In genomic region chr19:34523408-34523807, GRCh38 we compare ENCODE assay signal across 36 cellular contexts. TPM values are rescaled to one million over a fixed set of nuclear protein-coding genes. Genes with fewer than 3 reads are reported as not detected.
DNase-seq lines count a peak whose midpoint lies in the region; ATAC-seq, FAIRE-seq and TF ChIP-seq lines count a peak whose summit lies in the region.
"Had no signal": no experiment of that assay in that cellular context is flagged by ENCODE, and none has a peak within 500 bp of the region (broad histone marks: within the 10 kb centered on the region; RNA-seq: fewer than 3 reads in every experiment).

No MANE protein-coding gene starts in this region.

- H3K4ac ChIP-seq in trophoblast cell (ENCODE audit: low read depth, low read length), result no peak overlapping the region

- H3K4me1 ChIP-seq in A549 (no peaks in the 10 kb centered on the region), HEK293 (ENCODE audit: control insufficient read depth, insufficient read depth, low read length) (no peaks in the 10 kb centered on the region), trophoblast cell (ENCODE audit: control insufficient read depth in 1 of 2, insufficient read depth in 2 of 2, low read length in 2 of 2) (no peaks in the 10 kb centered on the region)
- H3K4me1 ChIP-seq: BE2C; BLaER1; BLaER1 treated with 17β-estradiol and CSF1 and Interleukin-3, amounts not matched to agents 10 nM and 100 nM; Caco-2 had no signal

- H3K9me3 Mint-ChIP-seq in activated naive CD4-positive, alpha-beta T cell treated with anti-CD3 and anti-CD28 coated beads, Interleukin-2, amount 50 U/mL, for 72 hours, result no peaks in the 10 kb centered on the region
- H3K9me3 Mint-ChIP-seq: CD4-positive, alpha-beta T cell had no signal

- H3K27ac ChIP-seq in A549, result no peak overlapping the region
- no peak overlapping the region for H3K27ac ChIP-seq in HEK293 (ENCODE audit: extremely low read depth, low read depth, low read length)
- H3K27ac ChIP-seq in trophoblast cell (ENCODE audit: low read depth, low read length), result no peak overlapping the region
- H3K27ac ChIP-seq: 22Rv1; BLaER1; BLaER1 treated with 17β-estradiol and CSF1 and Interleukin-3, amounts not matched to agents 10 nM and 100 nM; C4-2B had no signal

- H3K14ac ChIP-seq in trophoblast cell (ENCODE audit: low read length), result no peak overlapping the region

- peak; percentile 22 to 47 for ATAC-seq in activated naive CD4-positive, alpha-beta T cell treated with anti-CD3 and anti-CD28 coated beads, Interleukin-2, amount 50 U/mL, for 72 hours
- ATAC-seq in A549 (0 out of 6 replicates have a peak, but pooled peaks of 1 of the 2 experiments have one; percentile 13), GM18861 (IDR thresholded peaks at IDR 0.05; ENCODE audit: unreplicated experiment) (no peak), GM18873 (IDR thresholded peaks at IDR 0.05; ENCODE audit: low FRiP score, unreplicated experiment) (no peak), HG03469 (IDR thresholded peaks at IDR 0.05; ENCODE audit: unreplicated experiment) (no peak)
- ATAC-seq: CD8-positive, alpha-beta T cell had no signal

- no peak overlapping the region for H2AFZ ChIP-seq in trophoblast cell (ENCODE audit: insufficient read depth, low read length, poor library complexity)

- FAIRE-seq in A549 (lab: Jason Lieb, UNC), result peak; percentile 84
- FAIRE-seq: A204.1, D721Med had no signal

- POLR2A ChIA-PET in A549 (lab: Yijun Ruan, JAX) (no interaction called here), HEK293 (lab: Yijun Ruan, JAX) (no interaction called here)

- TF ChIP-seq POLR2A in A549 (IDR thresholded peaks at IDR 0.05; ENCODE audit: low read length), result no peak

- H2AK5ac ChIP-seq in trophoblast cell (ENCODE audit: low read length), result no peak overlapping the region

- TF ChIP-seq EP300 in A549 (IDR thresholded peaks at IDR 0.05), result no peak

- H4K12ac ChIP-seq in trophoblast cell (ENCODE audit: low read depth, low read length), result no peak overlapping the region

- H3K36me3 Mint-ChIP-seq in activated naive CD4-positive, alpha-beta T cell treated with anti-CD3 and anti-CD28 coated beads, Interleukin-2, amount 50 U/mL, for 72 hours, result peaks cover 0 to 4% of the 10 kb centered on the region in 2 donors
- H3K36me3 Mint-ChIP-seq: CD14-positive monocyte; CD4-positive, alpha-beta memory T cell; CD4-positive, CD25-positive, alpha-beta regulatory T cell; CD8-positive, alpha-beta memory T cell; CD8-positive, alpha-beta T cell had no signal

- no peak for TF ChIP-seq RAD21 in A549 (conservative IDR thresholded peaks at IDR 0.05 in 1 of 2, IDR thresholded peaks at IDR 0.05 in 1 of 2)

- H4K91ac ChIP-seq in trophoblast cell (ENCODE audit: low read depth, low read length), result no peak overlapping the region

- CTCF ChIA-PET in A549 (lab: Yijun Ruan, JAX) (interaction anchor here (1.0 to 2.1 kb wide), 3 partner anchors 8 to 189 kb away, joined by 3 to 6 read pairs (median 5); no protein-coding TSS in a partner anchor), HEK293 (lab: Yijun Ruan, JAX) (interaction anchor here (1.0 kb wide), 1 partner anchor 21 kb away, joined by 3 read pairs; no protein-coding TSS in a partner anchor)

- no peak overlapping the region for H3K18ac ChIP-seq in trophoblast cell (ENCODE audit: low read length)

- H3K9ac ChIP-seq in trophoblast cell (ENCODE audit: low read length), result no peak overlapping the region
- H3K9ac ChIP-seq: BLaER1; BLaER1 treated with 17β-estradiol and CSF1 and Interleukin-3, amounts not matched to agents 10 nM and 100 nM had no signal

- TF ChIP-seq CTCF in A549 (IDR thresholded peaks at IDR 0.05), result no peak
- TF ChIP-seq CTCF in HEK293 (tag by site-specific recombination; IDR thresholded peaks at IDR 0.05), result no peak

- H3K79me1 ChIP-seq in trophoblast cell (ENCODE audit: low read length), result no peaks in the 10 kb centered on the region

- H3K4me2 ChIP-seq in A549 (no peak overlapping the region), trophoblast cell (ENCODE audit: low read length) (no peak overlapping the region)
- H3K4me2 ChIP-seq: BLaER1; BLaER1 treated with 17β-estradiol and CSF1 and Interleukin-3, amounts not matched to agents 10 nM and 100 nM had no signal

- H3K27me3 ChIP-seq in trophoblast cell (ENCODE audit: insufficient read depth, low read length), result no peaks in the 10 kb centered on the region
- H3K27me3 ChIP-seq: BLaER1; BLaER1 treated with 17β-estradiol and CSF1 and Interleukin-3, amounts not matched to agents 10 nM and 100 nM had no signal

- 8% methylated on average over 1 of the region's 1 CpG for WGBS in A549 (ENCODE audit: missing lambda C conversion rate)
- WGBS in trophoblast cell (ENCODE audit: extremely low coverage, insufficient coverage, insufficient read length), result no CpG with 5 or more reads among the region's 1 CpG

- H2BK120ac ChIP-seq in trophoblast cell (ENCODE audit: insufficient read depth, low read length, poor library complexity), result no peak overlapping the region

- no peak for DNase-seq in activated naive CD4-positive, alpha-beta T cell treated with anti-CD3 and anti-CD28 coated beads, Interleukin-2, amount 50 U/mL, for 72 hours (ENCODE audit: low spot score in 2 of 2)
- no peak for DNase-seq in activated naive CD4-positive, alpha-beta T cell treated with anti-CD3 and anti-CD28 coated beads, Interleukin-2, amount 50 U/mL, for 16 hours
- no peak for DNase-seq in A549 (ENCODE audit: low read depth in 1 of 2, low spot score in 1 of 2)
- DNase-seq in trophoblast cell, result peak; percentile 3 to 61
- DNase-seq: 8988T; ACHN; AML-193; BE2C; C1 segment of cervical spinal cord; Caco-2; Calu3; CD4-positive, alpha-beta memory T cell; CD4-positive, alpha-beta T cell; CD4-positive, CD25-positive, alpha-beta regulatory T cell; CD8-positive, alpha-beta memory T cell; CD8-positive, alpha-beta T cell; COR-L47; DMS 273 treated with DMSO at 0.1 percent for 48 hours; DMS153; DMS53; DMS79; DMS79 treated with DMSO at 0.1 percent for 48 hours; DND-41; EL had no signal

- H3K4me3 ChIP-seq in A549 (no peak overlapping the region), HEK293 (ENCODE audit: low read depth, low read length) (no peak overlapping the region), trophoblast cell (ENCODE audit: low read depth, low read length) (no peak overlapping the region)
- H3K4me3 ChIP-seq: BLaER1; BLaER1 treated with 17β-estradiol and CSF1 and Interleukin-3, amounts not matched to agents 10 nM and 100 nM had no signal

- H3K9me3 ChIP-seq in A549, result peaks cover 10% of the 10 kb centered on the region; the same call in 1 of the 3 replicates
- H3K9me3 ChIP-seq in HEK293 (ENCODE audit: control insufficient read depth, insufficient read depth, low read depth, low read length), result peaks cover 8% of the 10 kb centered on the region
- peaks cover 2% of the 10 kb centered on the region for H3K9me3 ChIP-seq in trophoblast cell (ENCODE audit: insufficient read depth, low read depth, low read length)
- H3K9me3 ChIP-seq: BE2C; BLaER1; BLaER1 treated with 17β-estradiol and CSF1 and Interleukin-3, amounts not matched to agents 10 nM and 100 nM had no signal

- H3K79me2 ChIP-seq in trophoblast cell (ENCODE audit: control insufficient read depth, insufficient read depth, low read length, poor library complexity), result no peaks in the 10 kb centered on the region

- no peak overlapping the region for H3K23ac ChIP-seq in trophoblast cell (ENCODE audit: low read length)

- no peak overlapping the region for H4K8ac ChIP-seq in trophoblast cell (ENCODE audit: low read depth, low read length)

- H3K36me3 ChIP-seq in HEK293 (ENCODE audit: control insufficient read depth in 2 of 2, insufficient read depth in 1 of 2, low read length in 2 of 2), result no peaks in the 10 kb centered on the region; a peak in 1 of 3 replicates
- H3K36me3 ChIP-seq in trophoblast cell (ENCODE audit: control insufficient read depth in 1 of 2, insufficient read depth in 2 of 2, low read length in 2 of 2), result no peaks in the 10 kb centered on the region
- H3K36me3 ChIP-seq: BE2C; BLaER1; BLaER1 treated with 17β-estradiol and CSF1 and Interleukin-3, amounts not matched to agents 10 nM and 100 nM had no signal

- H3K27ac Mint-ChIP-seq in activated naive CD4-positive, alpha-beta T cell treated with anti-CD3 and anti-CD28 coated beads, Interleukin-2, amount 50 U/mL, for 72 hours, result no peak overlapping the region
- H3K27ac Mint-ChIP-seq: B cell; CD14-positive monocyte; CD4-positive, alpha-beta memory T cell; CD4-positive, alpha-beta T cell; CD4-positive, CD25-positive, alpha-beta regulatory T cell; CD8-positive, alpha-beta T cell had no signal

- H2BK12ac ChIP-seq in trophoblast cell (ENCODE audit: low read length), result no peak overlapping the region

- H2BK5ac ChIP-seq in trophoblast cell (ENCODE audit: low read depth, low read length, poor library complexity), result no peak overlapping the region

TF ChIP-seq in A549, 52 proteins besides CTCF, POLR2A, EP300 and RAD21 (continues in another document):
- no peak for TF ChIP-seq NPAS2 (CRISPR knock-in tag; IDR thresholded peaks at IDR 0.05; ENCODE audit: borderline replicate concordance)
- TF ChIP-seq, protein P1, sequence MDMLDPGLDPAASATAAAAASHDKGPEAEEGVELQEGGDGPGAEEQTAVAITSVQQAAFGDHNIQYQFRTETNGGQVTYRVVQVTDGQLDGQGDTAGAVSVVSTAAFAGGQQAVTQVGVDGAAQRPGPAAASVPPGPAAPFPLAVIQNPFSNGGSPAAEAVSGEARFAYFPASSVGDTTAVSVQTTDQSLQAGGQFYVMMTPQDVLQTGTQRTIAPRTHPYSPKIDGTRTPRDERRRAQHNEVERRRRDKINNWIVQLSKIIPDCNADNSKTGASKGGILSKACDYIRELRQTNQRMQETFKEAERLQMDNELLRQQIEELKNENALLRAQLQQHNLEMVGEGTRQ (IDR thresholded peaks at IDR 0.05), result no peak
- TF ChIP-seq FOSL2 (IDR thresholded peaks at IDR 0.05), result no peak
- TF ChIP-seq FOSL2 (CRISPR knock-in tag; IDR thresholded peaks at IDR 0.05), result no peak

RNA-seq across cellular contexts. Expression of gene WTIP, which starts 41.9 kb away (rescaled TPM):
- 1 to 10 TPM in 1 of 2 donors, under 1 TPM in 1; 0.33 to 1.6 TPM for total RNA-seq in activated naive CD4-positive, alpha-beta T cell treated with anti-CD3 and anti-CD28 coated beads, Interleukin-2, amount 50 U/mL, for 72 hours
- polyA plus RNA-seq in A549 (2011; rRNA removed), result 18.8 and 22.0 TPM in 2 replicates
- polyA plus RNA-seq in A549 (2012; cell fraction: cytosol; rRNA removed), result 24.6 and 37.8 TPM in 2 replicates
- polyA plus RNA-seq in A549 (2012; cell fraction: nucleus; rRNA removed), result 31.1 and 32.6 TPM in 2 replicates
- polyA plus RNA-seq in A549 (2017; fragmentation: RNase III; extraction: RNeasy Plus Mini Kit Qiagen cat#74134 plus additional on column Dnase treatment), result 18.8 to 21.2 TPM (median 21.2 TPM) in 3 replicates
- 54.4 and 58.2 TPM in 2 replicates for polyA minus RNA-seq in A549 (2011; rRNA and poly(A)+ RNA removed)
- polyA plus RNA-seq in trophoblast cell (2013), result 10.6 and 11.4 TPM in 2 replicates
- polyA plus RNA-seq: CD14-positive monocyte; CD4-positive, alpha-beta memory T cell; CD4-positive, CD25-positive, alpha-beta regulatory T cell; CD8-positive, alpha-beta memory T cell had no signal

Comparison
In these comparisons a context has a peak if more than half of its experiments do, and no peak if none do; other contexts are left out.
1. ATAC-seq: peak in activated naive CD4-positive, alpha-beta T cell treated with anti-CD3 and anti-CD28 coated beads, Interleukin-2, amount 50 U/mL, for 72 hours (2 of 2); none in GM18861 (single experiment), GM18873 (single experiment) and HG03469 (single experiment).
2. DNase-seq: peak in trophoblast cell (2 of 2); none in activated naive CD4-positive, alpha-beta T cell treated with anti-CD3 and anti-CD28 coated beads, Interleukin-2, amount 50 U/mL, for 72 hours (0 of 2), activated naive CD4-positive, alpha-beta T cell treated with anti-CD3 and anti-CD28 coated beads, Interleukin-2, amount 50 U/mL, for 16 hours (single experiment) and A549 (0 of 2).